23 cellular contexts compared by ENCODE assay signal in the genomic region with DNA sequence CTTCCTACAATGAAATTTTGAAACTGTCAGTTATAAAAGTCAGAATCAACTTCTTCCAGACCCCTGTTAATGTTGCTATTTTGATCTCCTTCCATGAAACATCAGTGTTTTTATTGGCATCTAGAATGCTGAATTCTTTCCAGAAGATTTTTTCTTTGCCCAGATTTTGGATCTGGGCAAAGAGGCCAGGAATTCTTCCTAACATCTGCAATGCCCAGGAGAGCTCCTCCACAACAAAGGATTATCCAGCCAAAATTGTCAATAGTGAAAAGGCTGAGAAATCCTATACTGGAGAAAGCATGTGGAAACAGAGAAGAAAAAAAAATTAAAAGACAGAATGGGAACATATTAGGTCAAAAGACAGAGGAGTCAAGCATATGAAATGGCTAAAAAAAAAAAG.
"Had no signal": no experiment of that assay in that cellular context is flagged by ENCODE, and none has a peak within 500 bp of the region (broad histone marks: within the 10 kb centered on the region; RNA-seq: fewer than 3 reads in every experiment).

No MANE protein-coding gene starts in this region.

- H3K27me3 ChIP-seq: foreskin keratinocyte, vagina had no signal

- DNase-seq: activated B cell treated with CpG ODN at 0.5 μM for 24 hours; activated CD4-positive, alpha-beta T cell treated with anti-CD3 and anti-CD28 coated beads for 36 hours; activated CD4-positive, alpha-beta T cell treated with anti-CD3 and anti-CD28 coated beads, Interleukin-2, amount 50 U/mL, for 4 hours; activated CD8-positive, alpha-beta memory T cell treated with anti-CD3 and anti-CD28 coated beads for 24 hours; activated CD8-positive, alpha-beta memory T cell treated with anti-CD3 and anti-CD28 coated beads, Interleukin-2, amount 50 U/mL, for 4 hours; activated naive CD4-positive, alpha-beta T cell treated with Interleukin-2 at 50 U/mL for 16 hours; activated naive CD8-positive, alpha-beta T cell treated with anti-CD3 and anti-CD28 coated beads for 36 hours; activated T-cell treated with anti-CD3 and anti-CD28 coated beads, Interleukin-2, amount 50 U/mL, for 48 hours; amniotic stem cell; dermis blood vessel endothelial cell; effector memory CD4-positive, alpha-beta T cell; foreskin keratinocyte; left colon; naive thymus-derived CD8-positive, alpha-beta T cell; stimulated activated CD4-positive, alpha-beta T cell treated with anti-CD3 and anti-CD28 coated beads, Interleukin-1b, Interleukin-23, amount 100 ng/mL, for 48 hours; stimulated activated naive CD8-positive, alpha-beta T cell treated with anti-CD3 and anti-CD28 coated beads, Interleukin-15, amount 100 ng/mL, for 72 hours; SW 1271; T-helper 17 cell had no signal

- H3K27ac ChIP-seq: foreskin keratinocyte, prostate gland, vagina had no signal

- H3K9me3 ChIP-seq: prostate gland, vagina had no signal

- H3K4me3 ChIP-seq: lung, prostate gland, skin epidermis, vagina had no signal

- H3K36me3 ChIP-seq: prostate gland, vagina had no signal

- H3K4me1 ChIP-seq: foreskin keratinocyte, prostate gland had no signal

- ATAC-seq: activated CD4-positive, alpha-beta T cell treated with anti-CD3 and anti-CD28 coated beads for 36 hours; left colon; naive thymus-derived CD8-positive, alpha-beta T cell; stimulated activated effector memory CD8-positive, alpha-beta T cell treated with anti-CD3 and anti-CD28 coated beads, Interleukin-12 subunit alpha, Interleukin-12 subunit beta, amount 100 ng/mL, for 72 hours; stimulated activated naive CD8-positive, alpha-beta T cell treated with anti-CD3 and anti-CD28 coated beads, Interleukin-15, amount 100 ng/mL, for 72 hours; T-helper 17 cell had no signal
